ENCODE assay signal across 8 cellular contexts in the genomic region with DNA sequence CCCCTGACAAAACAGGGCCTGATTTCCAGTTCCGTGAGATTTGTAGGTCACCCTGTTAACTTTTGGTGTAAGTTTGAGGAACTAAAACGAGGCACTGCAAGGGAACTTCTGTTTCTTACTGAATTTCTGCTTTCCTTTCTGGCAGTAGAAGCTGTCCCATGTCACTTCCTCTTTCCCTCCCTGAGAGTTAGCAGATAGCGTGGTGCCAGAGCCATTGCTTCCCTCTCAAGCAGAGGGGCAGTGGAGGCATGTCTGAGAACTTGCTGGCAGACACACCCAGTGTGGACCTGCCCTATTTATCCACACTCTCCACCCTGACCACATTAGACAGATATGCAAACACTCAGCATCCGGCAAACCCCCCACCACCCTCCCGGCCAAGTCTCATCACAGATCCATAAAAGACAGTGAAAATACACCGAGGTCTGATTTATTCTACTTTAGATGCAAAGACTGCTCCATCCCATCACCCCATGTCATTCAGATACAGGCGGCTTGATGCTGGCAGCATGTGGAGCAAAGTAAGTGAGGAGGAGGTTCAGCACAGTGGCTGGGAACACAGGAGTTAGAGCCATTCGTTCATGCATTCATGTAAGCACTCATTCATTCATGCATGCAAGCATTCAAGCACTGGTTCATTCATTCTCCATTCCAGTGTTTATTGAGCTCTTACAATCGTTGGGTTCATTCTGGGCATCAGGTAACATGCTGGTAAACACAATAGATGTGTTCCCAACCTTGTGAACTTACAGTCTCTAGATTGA.
DNase-seq lines count a peak whose midpoint lies in the region; ATAC-seq and TF ChIP-seq lines count a peak whose summit lies in the region.

No MANE protein-coding gene starts in this region.

- ATAC-seq in HG02973 (IDR thresholded peaks at IDR 0.05; ENCODE audit: unreplicated experiment) (peak; percentile 78), left lobe of liver (peak; percentile 71)

- H3K27me3 Mint-ChIP-seq in T-helper 1 cell treated with Interleukin-12 subunit alpha and Interleukin-12 subunit beta and Interleukin-4 antibody, amounts not matched to agents 30 μg/mL and 1 μg/mL, for 36 hours (ENCODE audit: low read depth), result no peaks in the 10 kb centered on the region

- no peak overlapping the region for H3K4me3 Mint-ChIP-seq in T-helper 1 cell treated with Interleukin-12 subunit alpha and Interleukin-12 subunit beta and Interleukin-4 antibody, amounts not matched to agents 30 μg/mL and 1 μg/mL, for 36 hours

- TF ChIP-seq CTCF in coronary artery (IDR thresholded peaks at IDR 0.05), result no peak

- no peaks in the 10 kb centered on the region for H3K9me3 Mint-ChIP-seq in T-helper 1 cell treated with Interleukin-12 subunit alpha and Interleukin-12 subunit beta and Interleukin-4 antibody, amounts not matched to agents 30 μg/mL and 1 μg/mL, for 36 hours

- no peak overlapping the region for H3K4me3 ChIP-seq in coronary artery

- peak overlapping the region; percentile 62 for H3K27ac Mint-ChIP-seq in T-helper 1 cell treated with Interleukin-12 subunit alpha and Interleukin-12 subunit beta and Interleukin-4 antibody, amounts not matched to agents 30 μg/mL and 1 μg/mL, for 36 hours

- H3K27ac ChIP-seq in coronary artery, result no peak overlapping the region

- DNase-seq in T-helper 1 cell (no peak), OCI-M1 (lab: John Stamatoyannopoulos, UW) (peak; percentile 88), left lobe of liver (ENCODE audit: low spot score) (no peak), coronary artery (ENCODE audit: low spot score) (no peak)
- no peak for DNase-seq in stimulated activated CD4-positive, alpha-beta T cell treated with anti-CD3 and anti-CD28 coated beads, Interleukin-12 subunit alpha, Interleukin-12 subunit beta, amount 100 ng/mL, for 4 hours
- DNase-seq in central memory CD4-positive, alpha-beta T cell, result no peak

- H3K4me1 Mint-ChIP-seq in T-helper 1 cell treated with Interleukin-12 subunit alpha and Interleukin-12 subunit beta and Interleukin-4 antibody, amounts not matched to agents 30 μg/mL and 1 μg/mL, for 36 hours (ENCODE audit: low read depth), result peaks cover 24% of the 10 kb centered on the region

- H3K36me3 Mint-ChIP-seq in T-helper 1 cell treated with Interleukin-12 subunit alpha and Interleukin-12 subunit beta and Interleukin-4 antibody, amounts not matched to agents 30 μg/mL and 1 μg/mL, for 36 hours (ENCODE audit: low read depth), result no peaks in the 10 kb centered on the region
